ENCODE assay signal across 8 cellular contexts in genomic region chr13:79404985-79405384, GRCh38. TPM values are rescaled to one million over a fixed set of nuclear protein-coding genes. Genes with fewer than 3 reads are reported as not detected.
DNase-seq lines count a peak whose midpoint lies in the region; ATAC-seq and TF ChIP-seq lines count a peak whose summit lies in the region.

No MANE protein-coding gene starts in this region.

- TF ChIP-seq CTCF in GM12864 (IDR thresholded peaks at IDR 0.05; ENCODE audit: low read depth, low read length, missing control alignments) (no peak), NB4 (IDR thresholded peaks at IDR 0.05; ENCODE audit: low read depth, low read length) (no peak), epithelial cell of proximal tubule (conservative IDR thresholded peaks at IDR 0.05; ENCODE audit: low read depth, low read length) (no peak)

- no peak for TF ChIP-seq POLR2A in NB4 (IDR thresholded peaks at IDR 0.05; ENCODE audit: extremely low read depth, insufficient read length)

- DNase-seq in GM12864 (ENCODE audit: low read depth) (no peak), NB4 (ENCODE audit: low read depth) (peak; percentile 33), epithelial cell of proximal tubule (ENCODE audit: low read depth) (no peak), skeletal muscle cell (ENCODE audit: low read depth) (no peak), activated gamma-delta T cell (lab: John Stamatoyannopoulos, UW) (no peak), H4 (ENCODE audit: low spot score) (no peak)
- DNase-seq in activated CD8-positive, alpha-beta memory T cell treated with anti-CD3 and anti-CD28 coated beads for 24 hours = no peak

- no peak for ATAC-seq in GM19467 (IDR thresholded peaks at IDR 0.05; ENCODE audit: unreplicated experiment)

- H3K4me3 ChIP-seq in GM12864 (ENCODE audit: low read depth, low read length) = peak overlapping the region; percentile 64
- peak overlapping the region; percentile 83 for H3K4me3 ChIP-seq in NB4 (ENCODE audit: low read depth, low read length)
- H3K4me3 ChIP-seq in epithelial cell of proximal tubule (ENCODE audit: low read depth, low read length) = peak overlapping the region; percentile 77
- peak overlapping the region; percentile 96 for H3K4me3 ChIP-seq in skeletal muscle cell (ENCODE audit: low read depth, low read length)

RNA-seq across cellular contexts. Expression of gene RBM26, which starts 1.1 kb away (rescaled TPM):
- total RNA-seq in epithelial cell of proximal tubule = 24.0 TPM in 2 replicates
- total RNA-seq in H4 (2014; rRNA removed; shearing (Covaris generic)) = 13.0 and 15.9 TPM in 2 replicates
